12 cellular contexts compared by ENCODE assay signal in the genomic region with DNA sequence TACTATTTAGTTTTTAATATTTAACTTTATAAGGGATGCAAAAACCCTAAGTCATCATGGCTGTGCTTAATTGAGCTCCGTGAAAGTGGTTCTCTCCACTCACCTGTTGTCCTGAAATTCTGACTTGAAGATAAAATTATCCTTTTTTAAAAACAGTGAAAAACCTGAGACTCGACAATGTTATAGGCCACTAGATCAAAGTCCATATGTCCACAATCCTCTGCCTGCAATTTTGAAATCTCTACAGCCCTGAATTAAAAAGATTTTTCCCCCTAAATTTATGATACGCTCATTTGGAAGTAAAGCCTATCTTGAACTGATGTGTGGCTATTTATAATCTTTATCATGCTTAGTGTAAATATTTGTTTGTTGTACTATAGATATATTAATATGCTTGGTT. TPM values are rescaled to one million over a fixed set of nuclear protein-coding genes. Genes with fewer than 3 reads are reported as not detected.
DNase-seq lines count a peak whose midpoint lies in the region; ATAC-seq and TF ChIP-seq lines count a peak whose summit lies in the region.
"Had no signal": no experiment of that assay in that cellular context is flagged by ENCODE, and none has a peak within 500 bp of the region (broad histone marks: within the 10 kb centered on the region; RNA-seq: fewer than 3 reads in every experiment).

No MANE protein-coding gene starts in this region.

- no peaks in the 10 kb centered on the region for H3K27me3 ChIP-seq in HCT116 (ENCODE audit: insufficient read depth, low read length)
- H3K27me3 ChIP-seq in hepatocyte: no peaks in the 10 kb centered on the region
- H3K27me3 ChIP-seq in psoas muscle (ENCODE audit: insufficient read depth in 3 of 3, low read length in 2 of 3): no peaks in the 10 kb centered on the region
- H3K27me3 ChIP-seq in uterus: no peaks in the 10 kb centered on the region

- H3K9ac ChIP-seq in HCT116 (ENCODE audit: low read length): no peak overlapping the region
- H3K9ac ChIP-seq: GM23248 had no signal

- H2AFZ ChIP-seq in HCT116 (ENCODE audit: low read depth, low read length, poor library complexity, severe bottlenecking) (no peak overlapping the region), hepatocyte (no peak overlapping the region)
- H2AFZ ChIP-seq: GM23248 had no signal

- POLR2A ChIA-PET in HCT116 (lab: Charles Lee): no interaction called here

- no peaks in the 10 kb centered on the region for H3K36me3 ChIP-seq in HCT116 (ENCODE audit: control insufficient read depth in 1 of 2, insufficient read depth in 2 of 2, low read length in 2 of 2)
- H3K36me3 ChIP-seq in hepatocyte (replicated peaks; ENCODE audit: insufficient read depth, low read depth): no peaks in the 10 kb centered on the region
- no peaks in the 10 kb centered on the region for H3K36me3 ChIP-seq in psoas muscle (ENCODE audit: insufficient read depth in 1 of 2, low read depth in 1 of 2)
- no peaks in the 10 kb centered on the region for H3K36me3 ChIP-seq in uterus

- no TSS peak for BruUV-seq in HCT116 (replicated peaks; lab: Mats Ljungman, UMichigan)

- H4K20me1 ChIP-seq in HCT116 (ENCODE audit: insufficient read depth) (no peaks in the 10 kb centered on the region), hepatocyte (ENCODE audit: insufficient read depth, poor library complexity, severe bottlenecking) (no peaks in the 10 kb centered on the region)

- TF ChIP-seq RAD21 in HCT116 (IDR thresholded peaks at IDR 0.05; ENCODE audit: low read depth): no peak

- intact Hi-C loops in HCT116 (cut with micrococcal nuclease): no loop called here
- intact Hi-C loops in psoas muscle (cut with DNase I): no loop called here
- intact Hi-C loops in uterus (cut with DNase I; ENCODE audit: low total_unique reads): no loop called here

- WGBS in hepatocyte (ENCODE audit: low lambda C conversion rate, missing lambda C conversion rate): 56% methylated on average over 3 of the region's 3 CpGs
- 77 to 89% (median 80%) methylated on average over 3 of the region's 3 CpGs for WGBS in psoas muscle, 3 donors

- no peaks in the 10 kb centered on the region for H3K9me2 ChIP-seq in HCT116 (ENCODE audit: insufficient read depth)
- no peaks in the 10 kb centered on the region for H3K9me2 ChIP-seq in hepatocyte (replicated peaks; ENCODE audit: insufficient read depth)

- no peak for TF ChIP-seq CTCF in HCT116 (IDR thresholded peaks at IDR 0.05 in 2 of 3, conservative IDR thresholded peaks at IDR 0.05 in 1 of 3; ENCODE audit: borderline replicate concordance in 1 of 3, insufficient read depth in 1 of 3, low read depth in 2 of 3, low read length in 2 of 3)
- no peak for TF ChIP-seq CTCF in hepatocyte (IDR thresholded peaks at IDR 0.05; ENCODE audit: poor library complexity)
- TF ChIP-seq CTCF in psoas muscle (IDR thresholded peaks at IDR 0.05): no peak
- no peak for TF ChIP-seq CTCF in uterus (IDR thresholded peaks at IDR 0.05)

- no peak for ATAC-seq in HCT116
- ATAC-seq in psoas muscle: no peak
- no peak for ATAC-seq in GM21786 (IDR thresholded peaks at IDR 0.05; ENCODE audit: unreplicated experiment)
- ATAC-seq: CD8-positive, alpha-beta T cell had no signal

- H3K79me2 ChIP-seq in HCT116 (ENCODE audit: insufficient read depth, low read length) (peaks cover 52% of the 10 kb centered on the region), hepatocyte (peaks cover 80% of the 10 kb centered on the region)

- TF ChIP-seq POLR2A in HCT116 (IDR thresholded peaks at IDR 0.05; ENCODE audit: borderline replicate concordance, extremely low read depth, insufficient read depth, insufficient read length) (no peak), uterus (IDR thresholded peaks at IDR 0.05) (no peak)

- H3K9me3 ChIP-seq in HCT116 (ENCODE audit: control insufficient read depth in 1 of 2, insufficient read depth in 1 of 2, low read depth in 1 of 2, low read length in 2 of 2): no peaks in the 10 kb centered on the region
- no peaks in the 10 kb centered on the region for H3K9me3 ChIP-seq in hepatocyte (ENCODE audit: low read depth)
- no peaks in the 10 kb centered on the region for H3K9me3 ChIP-seq in psoas muscle
- no peaks in the 10 kb centered on the region for H3K9me3 ChIP-seq in uterus

- H3K4me1 ChIP-seq in HCT116 (ENCODE audit: control insufficient read depth in 1 of 2, insufficient read depth in 2 of 2, low read length in 2 of 2) (peaks cover 43 to 61% of the 10 kb centered on the region in 2 experiments), hepatocyte (ENCODE audit: insufficient read depth) (no peaks in the 10 kb centered on the region), psoas muscle (peaks cover 75% of the 10 kb centered on the region), uterus (no peaks in the 10 kb centered on the region)

- DNase-seq in HCT116 (ENCODE audit: low read depth, low spot score) (no peak), hepatocyte (ENCODE audit: low spot score) (no peak), psoas muscle (no peak), uterus (no peak), NCI-H2171 treated with DMSO at 0.1 percent for 48 hours (lab: John Stamatoyannopoulos, UW) (no peak), activated gamma-delta T cell (lab: John Stamatoyannopoulos, UW) (no peak)
- DNase-seq: CD8-positive, alpha-beta T cell; COR-L47; GF-D8; H7 had no signal

- no peak overlapping the region for H3K4me3 ChIP-seq in HCT116 (replicated peaks in 1 of 2; ENCODE audit: low read depth in 1 of 2, low read length in 2 of 2)
- H3K4me3 ChIP-seq in hepatocyte: no peak overlapping the region
- no peak overlapping the region for H3K4me3 ChIP-seq in psoas muscle
- H3K4me3 ChIP-seq in uterus: no peak overlapping the region
- H3K4me3 ChIP-seq: GM23248 had no signal

- no peak overlapping the region for H3K27ac ChIP-seq in HCT116 (ENCODE audit: low read depth, low read length)
- peak overlapping the region; percentile 20 for H3K27ac ChIP-seq in hepatocyte
- H3K27ac ChIP-seq in psoas muscle: peak overlapping the region; percentile 91
- H3K27ac ChIP-seq in uterus: peak overlapping the region; percentile 93 to 94

- CTCF ChIA-PET in HCT116 (lab: Charles Lee): no interaction called here

- H3K4me2 ChIP-seq in HCT116 (ENCODE audit: low read length) (peak overlapping the region; percentile 77), hepatocyte (peak overlapping the region; percentile 50)

- RAD21 ChIA-PET in HCT116 (lab: Charles Lee; ENCODE audit: low non-redundant PET in 1 of 2, low total read pairs in 2 of 2, uncharacterized antibody in 2 of 2, unreplicated experiment in 2 of 2): no interaction called here

TF ChIP-seq in HCT116, 20 proteins besides CTCF, POLR2A, EP300 and RAD21:
- TF ChIP-seq JUND (IDR thresholded peaks at IDR 0.05): no peak
- no peak for TF ChIP-seq FOSL1 (IDR thresholded peaks at IDR 0.05; ENCODE audit: low read depth)
- TF ChIP-seq TCF7L2 (IDR thresholded peaks at IDR 0.05; ENCODE audit: borderline replicate concordance, extremely low read depth, insufficient read depth, insufficient read length): no peak
- no peak for TF ChIP-seq SIN3A (IDR thresholded peaks at IDR 0.05; ENCODE audit: low read depth)
- no peak for TF ChIP-seq POLR2AphosphoS5 (IDR thresholded peaks at IDR 0.05; ENCODE audit: low read depth, low read length)
- no peak for TF ChIP-seq ZNF274 (IDR thresholded peaks at IDR 0.05; ENCODE audit: low read depth, low read length)
- no peak for TF ChIP-seq EZH2phosphoT487 (IDR thresholded peaks at IDR 0.05; ENCODE audit: borderline replicate concordance)
- no peak for TF ChIP-seq EZH2 (IDR thresholded peaks at IDR 0.05)
- TF ChIP-seq, protein P1, sequence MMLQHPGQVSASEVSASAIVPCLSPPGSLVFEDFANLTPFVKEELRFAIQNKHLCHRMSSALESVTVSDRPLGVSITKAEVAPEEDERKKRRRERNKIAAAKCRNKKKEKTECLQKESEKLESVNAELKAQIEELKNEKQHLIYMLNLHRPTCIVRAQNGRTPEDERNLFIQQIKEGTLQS (IDR thresholded peaks at IDR 0.05): no peak
- no peak for TF ChIP-seq CBX3 (IDR thresholded peaks at IDR 0.05; ENCODE audit: low read depth)
- TF ChIP-seq ELF1 (IDR thresholded peaks at IDR 0.05; ENCODE audit: borderline replicate concordance, low read depth): no peak
- TF ChIP-seq EGR1 (IDR thresholded peaks at IDR 0.05; ENCODE audit: low read depth): no peak
- TF ChIP-seq SP1 (IDR thresholded peaks at IDR 0.05; ENCODE audit: low read depth): no peak
- TF ChIP-seq CEBPB (IDR thresholded peaks at IDR 0.05; ENCODE audit: low read depth): no peak
- TF ChIP-seq, protein P2, sequence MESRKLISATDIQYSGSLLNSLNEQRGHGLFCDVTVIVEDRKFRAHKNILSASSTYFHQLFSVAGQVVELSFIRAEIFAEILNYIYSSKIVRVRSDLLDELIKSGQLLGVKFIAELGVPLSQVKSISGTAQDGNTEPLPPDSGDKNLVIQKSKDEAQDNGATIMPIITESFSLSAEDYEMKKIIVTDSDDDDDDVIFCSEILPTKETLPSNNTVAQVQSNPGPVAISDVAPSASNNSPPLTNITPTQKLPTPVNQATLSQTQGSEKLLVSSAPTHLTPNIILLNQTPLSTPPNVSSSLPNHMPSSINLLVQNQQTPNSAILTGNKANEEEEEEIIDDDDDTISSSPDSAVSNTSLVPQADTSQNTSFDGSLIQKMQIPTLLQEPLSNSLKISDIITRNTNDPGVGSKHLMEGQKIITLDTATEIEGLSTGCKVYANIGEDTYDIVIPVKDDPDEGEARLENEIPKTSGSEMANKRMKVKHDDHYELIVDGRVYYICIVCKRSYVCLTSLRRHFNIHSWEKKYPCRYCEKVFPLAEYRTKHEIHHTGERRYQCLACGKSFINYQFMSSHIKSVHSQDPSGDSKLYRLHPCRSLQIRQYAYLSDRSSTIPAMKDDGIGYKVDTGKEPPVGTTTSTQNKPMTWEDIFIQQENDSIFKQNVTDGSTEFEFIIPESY (IDR thresholded peaks at IDR 0.05; ENCODE audit: extremely low read depth, insufficient replicate concordance, low read length): no peak
- TF ChIP-seq ZFX (IDR thresholded peaks at IDR 0.05): no peak

RNA-seq across cellular contexts. Expression of a gene that starts 18.7 kb away (rescaled TPM):
- 52.6 TPM for total RNA-seq in HCT116 (2021; ENCODE audit: unreplicated experiment)
- polyA plus RNA-seq in HCT116 (2012): 31.7 and 37.0 TPM in 2 replicates
- 107 and 288 TPM in 2 replicates for total RNA-seq in hepatocyte
- 59.5 and 71.0 TPM in 2 replicates for polyA plus RNA-seq in hepatocyte
- total RNA-seq in psoas muscle: 100 to 1,000 TPM in 1 of 4 donors, 10 to 100 TPM in 3; 32.5 to 141 (median 52.0) TPM
- polyA plus RNA-seq in psoas muscle: 10 to 100 TPM; 15.6 to 84.8 (median 60.6) TPM
- total RNA-seq in uterus: 100 to 1,000 TPM in 3 of 4 donors, 10 to 100 TPM in 1; 94.0 to 122 (median 108) TPM
